11 cellular contexts compared by ENCODE assay signal in genomic region chr16:4626396-4626795, GRCh38. TPM values are rescaled to one million over a fixed set of nuclear protein-coding genes. Genes with fewer than 3 reads are reported as not detected.
DNase-seq lines count a peak whose midpoint lies in the region; ATAC-seq and TF ChIP-seq lines count a peak whose summit lies in the region.
"Had no signal": no experiment of that assay in that cellular context is flagged by ENCODE, and none has a peak within 500 bp of the region (broad histone marks: within the 10 kb centered on the region; RNA-seq: fewer than 3 reads in every experiment).

No MANE protein-coding gene starts in this region.

- peaks cover 5% of the 10 kb centered on the region for H3K9me3 Mint-ChIP-seq in T-helper 1 cell treated with Interleukin-12 subunit alpha and Interleukin-12 subunit beta and Interleukin-4 antibody, amounts not matched to agents 30 μg/mL and 1 μg/mL, for 36 hours
- peaks cover 4% of the 10 kb centered on the region for H3K9me3 Mint-ChIP-seq in activated CD8-positive, alpha-beta T cell treated with anti-CD3 and anti-CD28 coated beads for 36 hours
- no peaks in the 10 kb centered on the region for H3K9me3 Mint-ChIP-seq in stimulated activated effector memory CD8-positive, alpha-beta T cell treated with anti-CD3 and anti-CD28 coated beads, Interleukin-12 subunit alpha, Interleukin-12 subunit beta, amount 100 ng/mL, for 72 hours

- no peak for ATAC-seq in activated CD8-positive, alpha-beta T cell treated with anti-CD3 and anti-CD28 coated beads for 36 hours
- ATAC-seq in stimulated activated effector memory CD8-positive, alpha-beta T cell treated with anti-CD3 and anti-CD28 coated beads, Interleukin-12 subunit alpha, Interleukin-12 subunit beta, amount 100 ng/mL, for 72 hours: no peak
- ATAC-seq in HG02678 (IDR thresholded peaks at IDR 0.05; ENCODE audit: unreplicated experiment): no peak
- ATAC-seq: left cardiac atrium had no signal

- POLR2A ChIA-PET in activated CD8-positive, alpha-beta T cell treated with anti-CD3 and anti-CD28 coated beads for 36 hours (lab: Charles Lee): interaction anchor here (0.8 to 2.3 kb wide), 7 partner anchors 10 to 125 kb away, joined by 3 to 16 read pairs (median 4); partner anchors contain the start of gene NUDT16L1

- no peak overlapping the region for H3K9ac ChIP-seq in iPS-15b (ENCODE audit: low read depth, low read length)

- H3K9me3 ChIP-seq in iPS-15b (ENCODE audit: control insufficient read depth, insufficient read depth, low read length): no peaks in the 10 kb centered on the region
- H3K9me3 ChIP-seq: thyroid gland had no signal

- peak overlapping the region; percentile 83 for H3K4me3 ChIP-seq in iPS-15b (ENCODE audit: low read depth, low read length)

- H3K27me3 ChIP-seq in iPS-15b (ENCODE audit: control insufficient read depth, insufficient read depth, low read length): no peaks in the 10 kb centered on the region
- H3K27me3 ChIP-seq: thyroid gland had no signal

- H3K4me3 Mint-ChIP-seq in T-helper 1 cell treated with Interleukin-12 subunit alpha and Interleukin-12 subunit beta and Interleukin-4 antibody, amounts not matched to agents 30 μg/mL and 1 μg/mL, for 36 hours: peak overlapping the region; percentile 96
- peak overlapping the region; percentile 99 for H3K4me3 Mint-ChIP-seq in activated CD8-positive, alpha-beta T cell treated with anti-CD3 and anti-CD28 coated beads for 36 hours
- H3K4me3 Mint-ChIP-seq in stimulated activated effector memory CD8-positive, alpha-beta T cell treated with anti-CD3 and anti-CD28 coated beads, Interleukin-12 subunit alpha, Interleukin-12 subunit beta, amount 100 ng/mL, for 72 hours: peak overlapping the region; percentile 98

- peak overlapping the region; percentile 93 for H3K27ac Mint-ChIP-seq in T-helper 1 cell treated with Interleukin-12 subunit alpha and Interleukin-12 subunit beta and Interleukin-4 antibody, amounts not matched to agents 30 μg/mL and 1 μg/mL, for 36 hours
- peak overlapping the region; percentile 98 for H3K27ac Mint-ChIP-seq in activated CD8-positive, alpha-beta T cell treated with anti-CD3 and anti-CD28 coated beads for 36 hours
- peak overlapping the region; percentile 97 for H3K27ac Mint-ChIP-seq in stimulated activated effector memory CD8-positive, alpha-beta T cell treated with anti-CD3 and anti-CD28 coated beads, Interleukin-12 subunit alpha, Interleukin-12 subunit beta, amount 100 ng/mL, for 72 hours

- intact Hi-C loops in activated CD8-positive, alpha-beta T cell treated with anti-CD3 and anti-CD28 coated beads for 36 hours (cut with micrococcal nuclease): no loop called here

- peaks cover 24% of the 10 kb centered on the region for H3K4me1 Mint-ChIP-seq in T-helper 1 cell treated with Interleukin-12 subunit alpha and Interleukin-12 subunit beta and Interleukin-4 antibody, amounts not matched to agents 30 μg/mL and 1 μg/mL, for 36 hours (ENCODE audit: low read depth)
- peaks cover 41% of the 10 kb centered on the region for H3K4me1 Mint-ChIP-seq in activated CD8-positive, alpha-beta T cell treated with anti-CD3 and anti-CD28 coated beads for 36 hours (ENCODE audit: low read depth)
- H3K4me1 Mint-ChIP-seq in stimulated activated effector memory CD8-positive, alpha-beta T cell treated with anti-CD3 and anti-CD28 coated beads, Interleukin-12 subunit alpha, Interleukin-12 subunit beta, amount 100 ng/mL, for 72 hours: peaks cover 26% of the 10 kb centered on the region

- peaks cover 5% of the 10 kb centered on the region for H3K36me3 ChIP-seq in iPS-15b (ENCODE audit: control insufficient read depth, insufficient read depth, low read length)
- H3K36me3 ChIP-seq: thyroid gland had no signal

- TF ChIP-seq CTCF in activated CD8-positive, alpha-beta T cell treated with anti-CD3 and anti-CD28 coated beads for 36 hours (IDR thresholded peaks at IDR 0.05): no peak

- peaks cover 4% of the 10 kb centered on the region for H3K4me1 ChIP-seq in iPS-15b (ENCODE audit: control insufficient read depth, insufficient read depth, low read length)

- no peak for DNase-seq in T-helper 1 cell
- DNase-seq in activated CD8-positive, alpha-beta T cell treated with anti-CD3 and anti-CD28 coated beads for 36 hours: no peak
- DNase-seq in stimulated activated effector memory CD8-positive, alpha-beta T cell treated with anti-CD3 and anti-CD28 coated beads, Interleukin-12 subunit alpha, Interleukin-12 subunit beta, amount 100 ng/mL, for 72 hours (ENCODE audit: low spot score in 2 of 2): no peak
- no peak for DNase-seq in NK-92 (lab: John Stamatoyannopoulos, UW; ENCODE audit: unreplicated experiment)
- DNase-seq in NCI-H524 (lab: John Stamatoyannopoulos, UW): no peak
- DNase-seq: left cardiac atrium, NCI-H1417 treated with DMSO at 0.1 percent for 48 hours, thyroid gland had no signal

- peaks cover 12% of the 10 kb centered on the region for H3K36me3 Mint-ChIP-seq in T-helper 1 cell treated with Interleukin-12 subunit alpha and Interleukin-12 subunit beta and Interleukin-4 antibody, amounts not matched to agents 30 μg/mL and 1 μg/mL, for 36 hours (ENCODE audit: low read depth)
- peaks cover 28% of the 10 kb centered on the region for H3K36me3 Mint-ChIP-seq in activated CD8-positive, alpha-beta T cell treated with anti-CD3 and anti-CD28 coated beads for 36 hours (ENCODE audit: low read depth)
- peaks cover 39% of the 10 kb centered on the region for H3K36me3 Mint-ChIP-seq in stimulated activated effector memory CD8-positive, alpha-beta T cell treated with anti-CD3 and anti-CD28 coated beads, Interleukin-12 subunit alpha, Interleukin-12 subunit beta, amount 100 ng/mL, for 72 hours

- CTCF ChIA-PET in activated CD8-positive, alpha-beta T cell treated with anti-CD3 and anti-CD28 coated beads for 36 hours (lab: Charles Lee): interaction anchor here (0.9 to 3.4 kb wide), 6 partner anchors 10 to 223 kb away, joined by 3 to 23 read pairs (median 6); partner anchors contain the start of genes ANKS3 and DNAAF8

- H3K27me3 Mint-ChIP-seq in T-helper 1 cell treated with Interleukin-12 subunit alpha and Interleukin-12 subunit beta and Interleukin-4 antibody, amounts not matched to agents 30 μg/mL and 1 μg/mL, for 36 hours (ENCODE audit: low read depth): no peaks in the 10 kb centered on the region
- no peaks in the 10 kb centered on the region for H3K27me3 Mint-ChIP-seq in activated CD8-positive, alpha-beta T cell treated with anti-CD3 and anti-CD28 coated beads for 36 hours

RNA-seq across cellular contexts. Expression of gene MGRN1, which starts 1.8 kb away (rescaled TPM):
- 10 to 100 TPM; 67.6 to 70.8 TPM for total RNA-seq in activated CD8-positive, alpha-beta T cell treated with anti-CD3 and anti-CD28 coated beads for 36 hours

RNA-seq across cellular contexts. Expression of gene UBALD1, which starts 11.7 kb away (rescaled TPM):
- total RNA-seq in activated CD8-positive, alpha-beta T cell treated with anti-CD3 and anti-CD28 coated beads for 36 hours: 10 to 100 TPM; 12.2 to 13.4 TPM
